Comparison of ENCODE assay signal across 8 cellular contexts in the genomic region with DNA sequence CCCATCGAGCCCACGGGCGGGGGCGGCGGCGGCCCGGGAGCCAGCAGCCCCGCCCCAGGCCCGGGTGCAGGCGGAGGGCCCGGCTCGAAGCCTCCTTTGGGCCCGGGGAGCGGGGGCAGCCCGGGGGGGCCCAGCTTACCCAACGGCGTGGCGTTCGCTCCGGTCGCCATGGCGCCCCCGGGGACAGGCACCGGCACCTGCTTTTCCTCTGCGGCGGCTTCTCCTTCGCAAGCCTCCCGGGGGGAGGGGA.
DNase-seq lines count a peak whose midpoint lies in the region; ATAC-seq and TF ChIP-seq lines count a peak whose summit lies in the region.

No MANE protein-coding gene starts in this region.

- DNase-seq in choroid plexus epithelial cell (ENCODE audit: low read depth) (no peak), amygdala (lab: John Stamatoyannopoulos, UW) (no peak), NCI-H1417 (lab: John Stamatoyannopoulos, UW) (no peak), NCI-H345 treated with DMSO at 0.1 percent for 48 hours (lab: John Stamatoyannopoulos, UW; ENCODE audit: unreplicated experiment) (no peak)

- peaks cover 46% of the 10 kb centered on the region for H3K4me1 Mint-ChIP-seq in nephron

- TF ChIP-seq CTCF in choroid plexus epithelial cell (conservative IDR thresholded peaks at IDR 0.05; ENCODE audit: low read depth, low read length) (no peak), nephron (IDR thresholded peaks at IDR 0.05; ENCODE audit: unreplicated experiment in 3 of 3) (no peak)

- H3K4me3 Mint-ChIP-seq in nephron, result peak overlapping the region; percentile 85 to 88 (median 86)

- H3K27me3 Mint-ChIP-seq in nephron (ENCODE audit: low read depth), result no peaks in the 10 kb centered on the region

- no peaks in the 10 kb centered on the region for H3K9me3 Mint-ChIP-seq in nephron

- peaks cover 44% of the 10 kb centered on the region for H3K36me3 Mint-ChIP-seq in nephron (ENCODE audit: low read depth)

- peak overlapping the region; percentile 91 for H3K4me3 ChIP-seq in choroid plexus epithelial cell (ENCODE audit: low read depth, low read length)

- peak overlapping the region in 2 of 3 experiments; percentile 96 to 98 for H3K27ac Mint-ChIP-seq in nephron

- ATAC-seq in GM18520 (IDR thresholded peaks at IDR 0.05; ENCODE audit: unreplicated experiment), result peak; percentile 15
- ATAC-seq in HG03558 (IDR thresholded peaks at IDR 0.05; ENCODE audit: extremely low read depth, unreplicated experiment), result peak; percentile 2
- ATAC-seq in GM21576 (IDR thresholded peaks at IDR 0.05; ENCODE audit: unreplicated experiment), result no peak
